ENCODE assay signal across 8 cellular contexts in genomic region chr11:57639321-57640067, GRCh38. TPM values are rescaled to one million over a fixed set of nuclear protein-coding genes. Genes with fewer than 3 reads are reported as not detected.
DNase-seq lines count a peak whose midpoint lies in the region; ATAC-seq and TF ChIP-seq lines count a peak whose summit lies in the region.

No MANE protein-coding gene starts in this region.

- peaks cover 14% of the 10 kb centered on the region for H3K4me1 Mint-ChIP-seq in activated naive CD8-positive, alpha-beta T cell (ENCODE audit: low read depth)

- H3K4me3 ChIP-seq in left ventricle myocardium inferior, result peak overlapping the region; percentile 93
- H3K4me3 ChIP-seq in thyroid gland (replicated peaks in 1 of 3), result peak overlapping the region; percentile 65 to 88 (median 70)

- WGBS in thyroid gland, 2 donors, result 3 to 24% methylated on average over 5 to 14 of the region's 15 CpGs

- intact Hi-C loops in left ventricle myocardium inferior (cut with micrococcal nuclease), result loop anchor here (5.0 kb wide), 1 partner anchor 72 kb away; the partner anchor contains the start of gene UBE2L6
- intact Hi-C loops in Right ventricle myocardium superior (cut with DNase I), result loop anchor here (2.0 to 5.0 kb wide), 3 partner anchors 71 to 292 kb away; no protein-coding TSS in a partner anchor
- intact Hi-C loops in thyroid gland (cut with DNase I), result loop anchor here (5.0 to 10.0 kb wide), 2 partner anchors 72 to 295 kb away; partner anchors contain the start of gene UBE2L6

- ATAC-seq in Right ventricle myocardium superior (ENCODE audit: poor library complexity) (no peak), HG03342 (IDR thresholded peaks at IDR 0.05; ENCODE audit: unreplicated experiment) (no peak), HG03354 (IDR thresholded peaks at IDR 0.05; ENCODE audit: poor library complexity, severe bottlenecking, unreplicated experiment) (no peak), GM19467 (IDR thresholded peaks at IDR 0.05; ENCODE audit: unreplicated experiment) (no peak)

- no peaks in the 10 kb centered on the region for H3K9me3 ChIP-seq in left ventricle myocardium inferior (replicated peaks)
- H3K9me3 ChIP-seq in thyroid gland, result no peaks in the 10 kb centered on the region

- H3K9me3 Mint-ChIP-seq in activated naive CD8-positive, alpha-beta T cell (ENCODE audit: low read depth), result no peaks in the 10 kb centered on the region

- no peak for TF ChIP-seq POLR2A in thyroid gland (IDR thresholded peaks at IDR 0.05)

- no peak for TF ChIP-seq CTCF in left ventricle myocardium inferior (IDR thresholded peaks at IDR 0.05; ENCODE audit: borderline replicate concordance)
- no peak for TF ChIP-seq CTCF in thyroid gland (IDR thresholded peaks at IDR 0.05)

- peak overlapping the region; percentile 88 for H3K4me3 Mint-ChIP-seq in activated naive CD8-positive, alpha-beta T cell

- H3K27me3 Mint-ChIP-seq in activated naive CD8-positive, alpha-beta T cell, result peaks cover 4% of the 10 kb centered on the region

- H3K27ac ChIP-seq in left ventricle myocardium inferior (replicated peaks) (peak overlapping the region; percentile 44), thyroid gland (peak overlapping the region in 2 of 3 donors; percentile 71 to 73)

- H3K27me3 ChIP-seq in left ventricle myocardium inferior (ENCODE audit: low read depth) (no peaks in the 10 kb centered on the region), thyroid gland (no peaks in the 10 kb centered on the region)

- DNase-seq in left ventricle myocardium inferior, result no peak
- DNase-seq in Right ventricle myocardium superior, result no peak
- DNase-seq in iris pigment epithelial cell (ENCODE audit: low read depth), result peak; percentile 49
- peak; percentile 50 to 52 for DNase-seq in thyroid gland

- no peak overlapping the region for H3K27ac Mint-ChIP-seq in activated naive CD8-positive, alpha-beta T cell

- no peaks in the 10 kb centered on the region for H3K36me3 Mint-ChIP-seq in activated naive CD8-positive, alpha-beta T cell

- H3K36me3 ChIP-seq in left ventricle myocardium inferior (no peaks in the 10 kb centered on the region), thyroid gland (no peaks in the 10 kb centered on the region)

- H3K4me1 ChIP-seq in left ventricle myocardium inferior (peaks cover 49% of the 10 kb centered on the region), thyroid gland (peaks cover 50 to 63% of the 10 kb centered on the region in 2 donors)

RNA-seq across cellular contexts. Expression of gene YPEL4, which starts 10.2 kb away (rescaled TPM):
- total RNA-seq in left ventricle myocardium inferior, result 0.55 TPM
- 0.54 TPM for total RNA-seq in Right ventricle myocardium superior
- total RNA-seq in thyroid gland, result 1 to 10 TPM in 2 of 4 donors, not detected in 2; 1.1 to 1.7 TPM

RNA-seq across cellular contexts. Expression of gene CLP1, which starts 18.1 kb away (rescaled TPM):
- 6.0 TPM for total RNA-seq in left ventricle myocardium inferior
- total RNA-seq in Right ventricle myocardium superior, result 6.3 TPM
- total RNA-seq in thyroid gland, result 10 to 100 TPM; 10.7 to 15.9 (median 14.1) TPM

RNA-seq across cellular contexts. Expression of gene ZDHHC5, which starts 28.4 kb away (rescaled TPM):
- total RNA-seq in left ventricle myocardium inferior (45.8 TPM), Right ventricle myocardium superior (43.7 TPM), thyroid gland (10 to 100 TPM; 55.5 to 77.5 (median 71.6) TPM)

RNA-seq across cellular contexts. Expression of gene SERPING1, which starts 42.0 kb away (rescaled TPM):
- 94.6 TPM for total RNA-seq in left ventricle myocardium inferior
- total RNA-seq in Right ventricle myocardium superior, result 118 TPM
- 100 to 1,000 TPM; 107 to 343 (median 196) TPM for total RNA-seq in thyroid gland

Comparison
In these comparisons a context has a peak if more than half of its experiments do, and no peak if none do; other contexts are left out.
1. DNase-seq: peak in iris pigment epithelial cell (single experiment) and thyroid gland (2 of 2); none in left ventricle myocardium inferior (single experiment) and Right ventricle myocardium superior (single experiment).